In genomic region chr2:120935339-120936313, GRCh38 we compare ENCODE assay signal across 12 cellular contexts.
DNase-seq lines count a peak whose midpoint lies in the region; ATAC-seq and TF ChIP-seq lines count a peak whose summit lies in the region.
"Had no signal": no experiment of that assay in that cellular context is flagged by ENCODE, and none has a peak within 500 bp of the region (broad histone marks: within the 10 kb centered on the region; RNA-seq: fewer than 3 reads in every experiment).

No MANE protein-coding gene starts in this region.

- TF ChIP-seq CTCF in RWPE2 (IDR thresholded peaks at IDR 0.05; ENCODE audit: poor library complexity, severe bottlenecking) (no peak), fibroblast of villous mesenchyme (IDR thresholded peaks at IDR 0.05; ENCODE audit: insufficient read depth, low read depth, low read length) (no peak)

- peaks cover 36% of the 10 kb centered on the region for H3K4me1 ChIP-seq in RWPE2 (ENCODE audit: insufficient read depth, poor library complexity, severe bottlenecking)

- ATAC-seq in RWPE2 (ENCODE audit: low read depth), result peak; percentile 20; the same call in 2 of the 3 replicates
- ATAC-seq in GM18498 (IDR thresholded peaks at IDR 0.05; ENCODE audit: unreplicated experiment), result no peak
- ATAC-seq: naive thymus-derived CD4-positive, alpha-beta T cell had no signal

- H3K27ac ChIP-seq in RWPE2 (ENCODE audit: poor library complexity, severe bottlenecking), result peak overlapping the region; percentile 95

- H3K4me3 ChIP-seq in RWPE2 (ENCODE audit: severe bottlenecking) (no peak overlapping the region), fibroblast of villous mesenchyme (ENCODE audit: low read depth, low read length) (peak overlapping the region; percentile 16)

- DNase-seq in COLO829 (ENCODE audit: low spot score), result peak; percentile 84
- no peak for DNase-seq in RWPE2 (ENCODE audit: low spot score)
- peak; percentile 96 for DNase-seq in fibroblast of villous mesenchyme (ENCODE audit: low read depth)
- peak; percentile 90 for DNase-seq in renal cortical epithelial cell (ENCODE audit: low read depth)
- no peak for DNase-seq in COLO668 (lab: John Stamatoyannopoulos, UW; ENCODE audit: unreplicated experiment)
- DNase-seq in NCI-H524 treated with DMSO at 0.1 percent for 48 hours (lab: John Stamatoyannopoulos, UW), result no peak
- DNase-seq in C1 segment of cervical spinal cord (lab: John Stamatoyannopoulos, UW), result no peak
- DNase-seq: activated T-cell treated with anti-CD3 and anti-CD28 coated beads for 4 hours; naive thymus-derived CD4-positive, alpha-beta T cell; NCI-H187; SIG-M5 had no signal

- no peaks in the 10 kb centered on the region for H3K27me3 ChIP-seq in RWPE2 (ENCODE audit: insufficient read depth, poor library complexity, severe bottlenecking)

- no peaks in the 10 kb centered on the region for H3K36me3 ChIP-seq in RWPE2 (ENCODE audit: low read depth)

- H3K9me3 ChIP-seq in RWPE2 (ENCODE audit: severe bottlenecking), result peaks cover 5% of the 10 kb centered on the region

Comparison
In these comparisons a context has a peak if more than half of its experiments do, and no peak if none do; other contexts are left out.
1. DNase-seq: peak in COLO829 (single experiment), fibroblast of villous mesenchyme (single experiment) and renal cortical epithelial cell (single experiment); none in RWPE2 (single experiment), COLO668 (single experiment), NCI-H524 treated with DMSO at 0.1 percent for 48 hours (single experiment) and C1 segment of cervical spinal cord (0 of 14).